Comparison of ENCODE assay signal across 9 cellular contexts in genomic region chr4:73221734-73222133, GRCh38. TPM values are rescaled to one million over a fixed set of nuclear protein-coding genes. Genes with fewer than 3 reads are reported as not detected.
DNase-seq lines count a peak whose midpoint lies in the region; ATAC-seq and TF ChIP-seq lines count a peak whose summit lies in the region.
"Had no signal": no experiment of that assay in that cellular context is flagged by ENCODE, and none has a peak within 500 bp of the region (broad histone marks: within the 10 kb centered on the region; RNA-seq: fewer than 3 reads in every experiment).

No MANE protein-coding gene starts in this region.

- peaks cover 40% of the 10 kb centered on the region for H3K4me1 Mint-ChIP-seq in activated naive CD4-positive, alpha-beta T cell treated with anti-CD3 and anti-CD28 coated beads for 36 hours (ENCODE audit: low read depth)
- H3K4me1 Mint-ChIP-seq in stimulated activated naive CD8-positive, alpha-beta T cell treated with anti-CD3 and anti-CD28 coated beads, Interleukin-15, amount 100 ng/mL, for 72 hours = peaks cover 22% of the 10 kb centered on the region

- peaks cover 7% of the 10 kb centered on the region for H3K36me3 Mint-ChIP-seq in activated naive CD4-positive, alpha-beta T cell treated with anti-CD3 and anti-CD28 coated beads for 36 hours (ENCODE audit: low read depth)

- TF ChIP-seq CTCF in WERI-Rb-1 (IDR thresholded peaks at IDR 0.05; ENCODE audit: low read depth, low read length) (no peak), fibroblast of pulmonary artery (IDR thresholded peaks at IDR 0.05; ENCODE audit: low read length, missing control alignments) (no peak)

- peak overlapping the region; percentile 30 for H3K27ac Mint-ChIP-seq in activated naive CD4-positive, alpha-beta T cell treated with anti-CD3 and anti-CD28 coated beads for 36 hours
- H3K27ac Mint-ChIP-seq in stimulated activated naive CD8-positive, alpha-beta T cell treated with anti-CD3 and anti-CD28 coated beads, Interleukin-15, amount 100 ng/mL, for 72 hours = no peak overlapping the region

- H3K4me3 ChIP-seq in WERI-Rb-1 (ENCODE audit: low read depth, low read length) (peak overlapping the region; percentile 63), fibroblast of pulmonary artery (replicated peaks; ENCODE audit: low read depth, low read length) (peak overlapping the region; percentile 75)

- H3K27me3 ChIP-seq in WERI-Rb-1 (ENCODE audit: insufficient read depth, low read depth, severe bottlenecking) = no peaks in the 10 kb centered on the region
- H3K27me3 ChIP-seq: tibial nerve had no signal

- DNase-seq in activated naive CD4-positive, alpha-beta T cell treated with anti-CD3 and anti-CD28 coated beads for 36 hours = no peak
- DNase-seq in activated naive CD4-positive, alpha-beta T cell treated with anti-CD3 and anti-CD28 coated beads, Interleukin-2, amount 50 U/mL, for 16 hours = no peak
- DNase-seq in WERI-Rb-1 = no peak
- no peak for DNase-seq in fibroblast of pulmonary artery (ENCODE audit: low read depth)
- DNase-seq in stimulated activated naive CD8-positive, alpha-beta T cell treated with anti-CD3 and anti-CD28 coated beads, Interleukin-15, amount 100 ng/mL, for 72 hours = no peak
- no peak for DNase-seq in HK-2 (ENCODE audit: unreplicated experiment)

- CTCF ChIA-PET in activated naive CD4-positive, alpha-beta T cell treated with anti-CD3 and anti-CD28 coated beads for 36 hours (lab: Charles Lee) = interaction anchor here (2.4 kb wide), 1 partner anchor 35 kb away, joined by 10 read pairs; no protein-coding TSS in a partner anchor

- no peaks in the 10 kb centered on the region for H3K9me3 ChIP-seq in WERI-Rb-1 (ENCODE audit: severe bottlenecking)
- H3K9me3 ChIP-seq: tibial nerve had no signal

- peaks cover 12% of the 10 kb centered on the region for H3K36me3 ChIP-seq in WERI-Rb-1

- ATAC-seq in stimulated activated naive CD8-positive, alpha-beta T cell treated with anti-CD3 and anti-CD28 coated beads, Interleukin-15, amount 100 ng/mL, for 72 hours = no peak
- ATAC-seq in GM18861 (IDR thresholded peaks at IDR 0.05; ENCODE audit: unreplicated experiment) (no peak), HG03442 (IDR thresholded peaks at IDR 0.05; ENCODE audit: unreplicated experiment) (no peak)

- H3K4me3 Mint-ChIP-seq in activated naive CD4-positive, alpha-beta T cell treated with anti-CD3 and anti-CD28 coated beads for 36 hours = peak overlapping the region; percentile 55
- H3K4me3 Mint-ChIP-seq in stimulated activated naive CD8-positive, alpha-beta T cell treated with anti-CD3 and anti-CD28 coated beads, Interleukin-15, amount 100 ng/mL, for 72 hours = peak overlapping the region; percentile 54 to 60

- peak overlapping the region; percentile 84 for H3K27ac ChIP-seq in WERI-Rb-1

- no peaks in the 10 kb centered on the region for H3K27me3 Mint-ChIP-seq in activated naive CD4-positive, alpha-beta T cell treated with anti-CD3 and anti-CD28 coated beads for 36 hours (ENCODE audit: low read depth)
- no peaks in the 10 kb centered on the region for H3K27me3 Mint-ChIP-seq in stimulated activated naive CD8-positive, alpha-beta T cell treated with anti-CD3 and anti-CD28 coated beads, Interleukin-15, amount 100 ng/mL, for 72 hours

- H3K9me3 Mint-ChIP-seq in activated naive CD4-positive, alpha-beta T cell treated with anti-CD3 and anti-CD28 coated beads for 36 hours = no peaks in the 10 kb centered on the region
- H3K9me3 Mint-ChIP-seq in stimulated activated naive CD8-positive, alpha-beta T cell treated with anti-CD3 and anti-CD28 coated beads, Interleukin-15, amount 100 ng/mL, for 72 hours = no peaks in the 10 kb centered on the region

- intact Hi-C loops in activated naive CD4-positive, alpha-beta T cell treated with anti-CD3 and anti-CD28 coated beads for 36 hours (cut with micrococcal nuclease) = no loop called here

RNA-seq across cellular contexts. Expression of gene ANKRD17, which starts 36.9 kb away (rescaled TPM):
- 10 to 100 TPM; 42.3 to 44.2 TPM for total RNA-seq in activated naive CD4-positive, alpha-beta T cell treated with anti-CD3 and anti-CD28 coated beads for 36 hours
